In genomic region chr1:61114178-61114870, GRCh38 we compare ENCODE assay signal across 2 cellular contexts.
TF ChIP-seq lines count a peak whose summit lies in the region.

No MANE protein-coding gene starts in this region.

TF ChIP-seq in HEK293, 187 proteins besides CTCF, POLR2A, EP300 and RAD21 (continued from another document):
- no peak for TF ChIP-seq ZNF560 (tag by site-specific recombination; IDR thresholded peaks at IDR 0.05; ENCODE audit: borderline replicate concordance)
- TF ChIP-seq ZNF677 (tag by site-specific recombination; IDR thresholded peaks at IDR 0.05) = no peak

TF ChIP-seq in H1, 55 proteins besides CTCF, POLR2A, EP300 and RAD21:
- TF ChIP-seq CTBP2 (IDR thresholded peaks at IDR 0.05; ENCODE audit: borderline replicate concordance, insufficient read depth, insufficient read length, low read length) (no peak), RBBP5 (IDR thresholded peaks at IDR 0.05; ENCODE audit: borderline replicate concordance, low read depth, low read length) (no peak), EGR1 (IDR thresholded peaks at IDR 0.05; ENCODE audit: borderline replicate concordance, low read depth, low read length) (no peak), KDM1A (IDR thresholded peaks at IDR 0.05; ENCODE audit: borderline replicate concordance, low read length) (peak; percentile 58; the same call in 1 of the 2 replicates), KDM5A (IDR thresholded peaks at IDR 0.05; ENCODE audit: low read length) (no peak), CBX8 (IDR thresholded peaks at IDR 0.05; ENCODE audit: borderline replicate concordance, low read depth, low read length) (no peak), TEAD4 (IDR thresholded peaks at IDR 0.05; ENCODE audit: low read depth, low read length) (no peak), TCF12 (IDR thresholded peaks at IDR 0.05; ENCODE audit: low read depth, low read length) (no peak)
